Comparison of ENCODE assay signal across 8 cellular contexts in genomic region chr18:21981489-21981888, GRCh38.
A peak's percentile ranks its signal among the peaks of the same experiment; 100 is the strongest.
DNase-seq lines count a peak whose midpoint lies in the region; TF ChIP-seq lines count a peak whose summit lies in the region.
"Not testable (repeated sequence)": the region's sequence is repeated elsewhere in the genome, so short reads cannot be mapped to it uniquely, and the experiment has no call there.

No MANE protein-coding gene starts in this region.

- not testable (repeated sequence) for H2AK5ac ChIP-seq in mesendoderm (ENCODE audit: low read length)

- BruUV-seq in Caco-2 (replicated peaks; lab: Mats Ljungman, UMichigan) = not testable (repeated sequence)

- H3K56ac ChIP-seq in mesendoderm (ENCODE audit: low read length) = peak overlapping the region; percentile 69

- not testable (repeated sequence) for TF ChIP-seq RAD21 in liver (IDR thresholded peaks at IDR 0.05)

- H3K9me3 ChIP-seq in Caco-2; hepatocyte (ENCODE audit: low read depth); liver (ENCODE audit: control insufficient read depth in 4 of 4, low read length in 3 of 4); mesodermal cell (ENCODE audit: control insufficient read depth, low read length); stomach: not testable (repeated sequence)
- H3K9me3 ChIP-seq in endodermal cell (ENCODE audit: control insufficient read depth, low read length) = peaks cover 14% of the 10 kb centered on the region

- not testable (repeated sequence) for H2BK15ac ChIP-seq in mesendoderm (replicated peaks; ENCODE audit: low read depth)

- H3K27ac ChIP-seq in endodermal cell (ENCODE audit: low read depth, low read length) = not testable (repeated sequence)
- H3K27ac ChIP-seq in hepatocyte (peak overlapping the region; percentile 88), liver (ENCODE audit: low read depth in 1 of 2, low read length in 2 of 2) (peak overlapping the region; percentile 61 to 73), mesendoderm (ENCODE audit: low read depth, low read length) (peak overlapping the region; percentile 83), mesodermal cell (ENCODE audit: low read depth, low read length, severe bottlenecking) (peak overlapping the region; percentile 63), stomach (peak overlapping the region in 1 of 5 donors; percentile 86)

- H3K18ac ChIP-seq in mesendoderm (ENCODE audit: low read length) = peak overlapping the region; percentile 83

- not testable (repeated sequence) for H4K20me1 ChIP-seq in hepatocyte (ENCODE audit: insufficient read depth, poor library complexity, severe bottlenecking)

- H3K9me3 Mint-ChIP-seq in Caco-2 (ENCODE audit: unreplicated experiment) = peaks cover 15% of the 10 kb centered on the region
- not testable (repeated sequence) for H3K9me3 Mint-ChIP-seq in endodermal cell

- 86 to 87% methylated on average over 7 to 11 of the region's 11 CpGs for WGBS in endodermal cell (ENCODE audit: insufficient coverage in 1 of 2, insufficient read length in 1 of 2), 2 experiments
- 88% methylated on average over 11 of the region's 11 CpGs for WGBS in hepatocyte (ENCODE audit: low lambda C conversion rate, missing lambda C conversion rate)
- 93% methylated on average over 11 of the region's 11 CpGs for WGBS in liver
- WGBS in mesendoderm (ENCODE audit: extremely low coverage, insufficient coverage, low lambda C conversion rate) = no CpG with 5 or more reads among the region's 11 CpGs
- 79 to 88% methylated on average over 8 to 9 of the region's 11 CpGs for WGBS in mesodermal cell (ENCODE audit: insufficient coverage in 2 of 2), 2 experiments
- 82 to 90% (median 88%) methylated on average over 11 of the region's 11 CpGs for WGBS in stomach, 5 donors

- not testable (repeated sequence) for H3K36me3 ChIP-seq in Caco-2 (ENCODE audit: control insufficient read depth, insufficient read depth, low read length); endodermal cell (ENCODE audit: control insufficient read depth, insufficient read depth, low read length); hepatocyte (replicated peaks; ENCODE audit: insufficient read depth, low read depth); liver (ENCODE audit: control insufficient read depth in 4 of 4, insufficient read depth in 3 of 4, low read depth in 1 of 4, low read length in 3 of 4); mesendoderm (ENCODE audit: control insufficient read depth, insufficient read depth, low read length); mesodermal cell (ENCODE audit: control insufficient read depth, insufficient read depth, low read length); stomach

- TF ChIP-seq CTCF in Caco-2 (IDR thresholded peaks at IDR 0.05; ENCODE audit: insufficient read depth in 1 of 2, low read depth in 1 of 2, low read length in 1 of 2, severe bottlenecking in 1 of 2, unreplicated experiment in 1 of 2); endodermal cell (conservative IDR thresholded peaks at IDR 0.05); hepatocyte (IDR thresholded peaks at IDR 0.05; ENCODE audit: poor library complexity); liver (IDR thresholded peaks at IDR 0.05; ENCODE audit: low read depth, low read length, missing input control); stomach (IDR thresholded peaks at IDR 0.05): not testable (repeated sequence)

- not testable (repeated sequence) for H3K4me2 ChIP-seq in hepatocyte; mesendoderm (ENCODE audit: low read length)

- H3K4me1 Mint-ChIP-seq in Caco-2 (ENCODE audit: low read depth, unreplicated experiment) (peaks cover 37% of the 10 kb centered on the region), endodermal cell (peaks cover 31% of the 10 kb centered on the region)

- not testable (repeated sequence) for H3K27me3 ChIP-seq in Caco-2 (replicated peaks; ENCODE audit: control insufficient read depth, insufficient read depth, low read length); endodermal cell (ENCODE audit: control insufficient read depth, insufficient read depth, low read length, poor library complexity, severe bottlenecking); hepatocyte; liver (ENCODE audit: control insufficient read depth in 4 of 4, insufficient read depth in 4 of 4, low read length in 3 of 4); mesendoderm (ENCODE audit: insufficient read depth, low read length, poor library complexity); stomach

- POLR2A ChIA-PET in Caco-2 (lab: Charles Lee) = interaction anchor here (0.6 to 2.6 kb wide), 4 partner anchors 9 to 68 kb away, joined by 3 to 19 read pairs (median 4); no protein-coding TSS in a partner anchor

- H2BK5ac ChIP-seq in mesendoderm (ENCODE audit: low read length) = not testable (repeated sequence)

- CTCF ChIA-PET in Caco-2 (lab: Charles Lee) = interaction anchor here (1.1 to 2.7 kb wide), 2 partner anchors 10 to 25 kb away, joined by 3 to 12 read pairs; no protein-coding TSS in a partner anchor

- not testable (repeated sequence) for TF ChIP-seq POLR2A in stomach (IDR thresholded peaks at IDR 0.05)

- not testable (repeated sequence) for DNase-seq in Caco-2; endodermal cell; hepatocyte (ENCODE audit: low spot score); mesendoderm
- DNase-seq in posterior vena cava (ENCODE audit: low spot score) (peak; percentile 62), stomach (peak; percentile 8)

- H3K4me1 ChIP-seq in Caco-2 (peaks cover 45% of the 10 kb centered on the region), endodermal cell (ENCODE audit: control insufficient read depth, insufficient read depth, low read length) (peaks cover 14% of the 10 kb centered on the region), liver (ENCODE audit: control insufficient read depth in 4 of 4, insufficient read depth in 4 of 4, low read length in 3 of 4) (peaks cover 6 to 14% (median 10%) of the 10 kb centered on the region in 4 donors), stomach (peaks cover 11 to 25% (median 20%) of the 10 kb centered on the region in 4 donors)
- H3K4me1 ChIP-seq in hepatocyte (ENCODE audit: insufficient read depth); mesendoderm (ENCODE audit: control insufficient read depth, low read depth, low read length); mesodermal cell (ENCODE audit: control insufficient read depth, insufficient read depth, low read length, poor library complexity, severe bottlenecking): not testable (repeated sequence)

- not testable (repeated sequence) for H3K23ac ChIP-seq in mesendoderm (ENCODE audit: low read length)

- peak overlapping the region; percentile 66 for H3K4me3 Mint-ChIP-seq in Caco-2 (ENCODE audit: unreplicated experiment)
- H3K4me3 Mint-ChIP-seq in endodermal cell = not testable (repeated sequence)

- H2AFZ ChIP-seq in hepatocyte = not testable (repeated sequence)

- not testable (repeated sequence) for H2BK120ac ChIP-seq in mesendoderm (ENCODE audit: low read depth, low read length)

- H4K8ac ChIP-seq in mesendoderm (ENCODE audit: low read depth, low read length) = not testable (repeated sequence)

- H3K27me3 Mint-ChIP-seq in Caco-2 (ENCODE audit: insufficient read depth, unreplicated experiment); endodermal cell (ENCODE audit: insufficient read depth): not testable (repeated sequence)

- H4K5ac ChIP-seq in mesendoderm (ENCODE audit: low read length) = not testable (repeated sequence)

- H3K9ac ChIP-seq in endodermal cell (ENCODE audit: extremely low read depth, low read length, poor library complexity, severe bottlenecking) (peak overlapping the region; percentile 41), liver (ENCODE audit: low read depth in 1 of 2, low read length in 2 of 2) (peak overlapping the region in 1 of 2 donors; percentile 16), mesendoderm (ENCODE audit: low read length) (peak overlapping the region; percentile 25)

- not testable (repeated sequence) for H3K4me3 ChIP-seq in Caco-2 (ENCODE audit: low read depth, low read length); hepatocyte; liver (ENCODE audit: low read depth in 1 of 3, low read length in 3 of 3); mesendoderm (ENCODE audit: low read length); mesodermal cell (ENCODE audit: extremely low read depth, insufficient read depth, low read length, poor library complexity, severe bottlenecking); stomach
- peak overlapping the region; percentile 69 for H3K4me3 ChIP-seq in endodermal cell (ENCODE audit: low read length)

- H3K79me2 ChIP-seq in hepatocyte; mesendoderm (ENCODE audit: control insufficient read depth, insufficient read depth, low read length): not testable (repeated sequence)

- not testable (repeated sequence) for H3K4ac ChIP-seq in mesendoderm (ENCODE audit: low read depth, low read length)

- intact Hi-C loops in Caco-2 (cut with micrococcal nuclease; ENCODE audit: unreplicated experiment) = loop anchor here (5.0 kb wide), 1 partner anchor 41 kb away; no protein-coding TSS in a partner anchor
- intact Hi-C loops in posterior vena cava (cut with DNase I); stomach (cut with DNase I; ENCODE audit: low total_unique reads): not testable (repeated sequence)

- not testable (repeated sequence) for H3K9me2 ChIP-seq in hepatocyte (replicated peaks; ENCODE audit: insufficient read depth)

- H3K36me3 Mint-ChIP-seq in Caco-2 (ENCODE audit: insufficient read depth, unreplicated experiment) = peaks cover 16% of the 10 kb centered on the region
- H3K36me3 Mint-ChIP-seq in endodermal cell (ENCODE audit: low read depth) = not testable (repeated sequence)

- not testable (repeated sequence) for TF ChIP-seq EP300 in stomach (IDR thresholded peaks at IDR 0.05)

- H3K27ac Mint-ChIP-seq in Caco-2 (ENCODE audit: unreplicated experiment) = peak overlapping the region; percentile 86
- H3K27ac Mint-ChIP-seq in endodermal cell = not testable (repeated sequence)

- not testable (repeated sequence) for H3K79me1 ChIP-seq in mesendoderm (ENCODE audit: low read length)
